ENCODE assay signal across 18 cellular contexts in genomic region chr1:204697893-204698292, GRCh38. TPM values are rescaled to one million over a fixed set of nuclear protein-coding genes. Genes with fewer than 3 reads are reported as not detected.
"Had no signal": no experiment of that assay in that cellular context is flagged by ENCODE, and none has a peak within 500 bp of the region (broad histone marks: within the 10 kb centered on the region; RNA-seq: fewer than 3 reads in every experiment).

No MANE protein-coding gene starts in this region.

- H3K27me3 ChIP-seq: uterus had no signal

- DNase-seq: activated B cell treated with CpG ODN at 0.5 μM for 24 hours; activated CD4-positive, alpha-beta T cell treated with anti-CD3 and anti-CD28 coated beads, Interleukin-2, amount 10 ng/mL, durations not matched to agents 24 days and 14 days; activated naive CD4-positive, alpha-beta T cell; effector CD4-positive, alpha-beta T cell; hippocampal formation; kidney glomerular epithelial cell; natural killer cell; occipital lobe; small intestine; T-helper 2 cell; uterus had no signal

- H3K27ac Mint-ChIP-seq: activated B cell treated with CpG ODN at 0.5 μM for 24 hours; activated CD4-positive, alpha-beta T cell treated with anti-CD3 and anti-CD28 coated beads, Interleukin-2, amount 10 ng/mL, durations not matched to agents 24 days and 14 days; activated T-helper 1 cell treated with anti-CD3 and anti-CD28 coated beads, Interleukin-12 subunit alpha, Interleukin-12 subunit beta, Interleukin-2, Interleukin-4 antibody, amounts not matched to agents 30 ng/mL and 10 ng/mL and 1 ng/mL, durations not matched to agents 14 hours and 24 hours and 36 hours; natural killer cell; stimulated activated effector memory CD8-positive, alpha-beta T cell treated with anti-CD3 and anti-CD28 coated beads, Interleukin-12 subunit alpha, Interleukin-12 subunit beta, amount 100 ng/mL, for 72 hours had no signal

- H3K9me3 ChIP-seq: tibial artery, uterus had no signal

- H3K9me3 Mint-ChIP-seq: activated B cell treated with CpG ODN at 0.5 μM for 24 hours; activated CD4-positive, alpha-beta T cell treated with anti-CD3 and anti-CD28 coated beads, Interleukin-2, amount 10 ng/mL, durations not matched to agents 24 days and 14 days; activated T-helper 1 cell treated with anti-CD3 and anti-CD28 coated beads, Interleukin-12 subunit alpha, Interleukin-12 subunit beta, Interleukin-2, Interleukin-4 antibody, amounts not matched to agents 30 ng/mL and 10 ng/mL and 1 ng/mL, durations not matched to agents 14 hours and 24 hours and 36 hours; natural killer cell; stimulated activated effector memory CD8-positive, alpha-beta T cell treated with anti-CD3 and anti-CD28 coated beads, Interleukin-12 subunit alpha, Interleukin-12 subunit beta, amount 100 ng/mL, for 72 hours had no signal

- H3K4me3 ChIP-seq: coronary artery, tibial artery, uterus had no signal

- H3K36me3 ChIP-seq: tibial artery, uterus had no signal

- H3K36me3 Mint-ChIP-seq: natural killer cell; stimulated activated effector memory CD8-positive, alpha-beta T cell treated with anti-CD3 and anti-CD28 coated beads, Interleukin-12 subunit alpha, Interleukin-12 subunit beta, amount 100 ng/mL, for 72 hours had no signal

- H3K4me1 ChIP-seq: tibial artery, uterus had no signal

- H3K27ac ChIP-seq: coronary artery, tibial artery, uterus had no signal

- H3K4me1 Mint-ChIP-seq: activated B cell treated with CpG ODN at 0.5 μM for 24 hours; activated CD4-positive, alpha-beta T cell treated with anti-CD3 and anti-CD28 coated beads, Interleukin-2, amount 10 ng/mL, durations not matched to agents 24 days and 14 days; natural killer cell; stimulated activated effector memory CD8-positive, alpha-beta T cell treated with anti-CD3 and anti-CD28 coated beads, Interleukin-12 subunit alpha, Interleukin-12 subunit beta, amount 100 ng/mL, for 72 hours had no signal

- H3K4me3 Mint-ChIP-seq: activated B cell treated with CpG ODN at 0.5 μM for 24 hours; activated CD4-positive, alpha-beta T cell treated with anti-CD3 and anti-CD28 coated beads, Interleukin-2, amount 10 ng/mL, durations not matched to agents 24 days and 14 days; activated T-helper 1 cell treated with anti-CD3 and anti-CD28 coated beads, Interleukin-12 subunit alpha, Interleukin-12 subunit beta, Interleukin-2, Interleukin-4 antibody, amounts not matched to agents 30 ng/mL and 10 ng/mL and 1 ng/mL, durations not matched to agents 14 hours and 24 hours and 36 hours; natural killer cell; stimulated activated effector memory CD8-positive, alpha-beta T cell treated with anti-CD3 and anti-CD28 coated beads, Interleukin-12 subunit alpha, Interleukin-12 subunit beta, amount 100 ng/mL, for 72 hours had no signal

RNA-seq across cellular contexts. Expression of gene LRRN2, which starts 12.4 kb away (rescaled TPM):
- total RNA-seq: activated B cell treated with CpG ODN at 0.5 μM for 24 hours; activated T-helper 1 cell treated with anti-CD3 and anti-CD28 coated beads, Interleukin-12 subunit alpha, Interleukin-12 subunit beta, Interleukin-2, Interleukin-4 antibody, amounts not matched to agents 30 ng/mL and 10 ng/mL and 1 ng/mL, durations not matched to agents 14 hours and 24 hours and 36 hours; bronchial epithelial cell; glomerular endothelial cell had no signal
- polyA plus RNA-seq: aorta had no signal
